ENCODE assay signal across 1 cellular context in genomic region chr12:72272731-72273498, GRCh38.
TF ChIP-seq lines count a peak whose summit lies in the region.

No MANE protein-coding gene starts in this region.

TF ChIP-seq in WTC11, 78 proteins besides CTCF, POLR2A, EP300 and RAD21 (continued from another document and continues in another):
- TF ChIP-seq PRDM15 (CRISPR knock-in tag; IDR thresholded peaks at IDR 0.05) (0 out of 2 replicates have a peak, but pooled peaks have one; percentile 44), ZNF263 (CRISPR knock-in tag; IDR thresholded peaks at IDR 0.05; ENCODE audit: low read depth) (no peak; the same call in 1 of the 2 replicates), CREM (CRISPR knock-in tag; IDR thresholded peaks at IDR 0.05) (0 out of 2 replicates have a peak, but pooled peaks have one; percentile 4), ATF2 (CRISPR knock-in tag; IDR thresholded peaks at IDR 0.05; ENCODE audit: borderline replicate concordance, low read depth) (no peak), ESRRA (CRISPR knock-in tag; IDR thresholded peaks at IDR 0.05; ENCODE audit: borderline replicate concordance) (no peak), ZNF416 (CRISPR knock-in tag; IDR thresholded peaks at IDR 0.05) (no peak), ATF6 (CRISPR knock-in tag; IDR thresholded peaks at IDR 0.05) (no peak), NFE2L1 (CRISPR knock-in tag; IDR thresholded peaks at IDR 0.05) (no peak; the same call in 1 of the 2 replicates), RELA (CRISPR knock-in tag; IDR thresholded peaks at IDR 0.05; ENCODE audit: borderline replicate concordance) (no peak), MLX (CRISPR knock-in tag; IDR thresholded peaks at IDR 0.05) (no peak), ZNF532 (CRISPR knock-in tag; IDR thresholded peaks at IDR 0.05; ENCODE audit: borderline replicate concordance) (no peak), SMAD3 (CRISPR knock-in tag; IDR thresholded peaks at IDR 0.05; ENCODE audit: borderline replicate concordance) (peak; percentile 31; the same call in 1 of the 2 replicates), E2F4 (CRISPR knock-in tag; IDR thresholded peaks at IDR 0.05; ENCODE audit: borderline replicate concordance, low read depth) (no peak), NR1H2 (CRISPR knock-in tag; IDR thresholded peaks at IDR 0.05) (no peak), ZNF396 (CRISPR knock-in tag; IDR thresholded peaks at IDR 0.05; ENCODE audit: borderline replicate concordance) (no peak), EMX1 (CRISPR knock-in tag; IDR thresholded peaks at IDR 0.05) (no peak), JAZF1 (CRISPR knock-in tag; IDR thresholded peaks at IDR 0.05) (no peak), FOXP4 (CRISPR knock-in tag; IDR thresholded peaks at IDR 0.05) (no peak), ARID4B (CRISPR knock-in tag; IDR thresholded peaks at IDR 0.05; ENCODE audit: borderline replicate concordance) (no peak; the same call in 1 of the 2 replicates), E2F1 (CRISPR knock-in tag; IDR thresholded peaks at IDR 0.05) (0 out of 2 replicates have a peak, but pooled peaks have one; percentile 61), ELF4 (CRISPR knock-in tag; IDR thresholded peaks at IDR 0.05; ENCODE audit: low read depth) (no peak), USF1 (CRISPR knock-in tag; IDR thresholded peaks at IDR 0.05) (no peak)
